In the genomic region with DNA sequence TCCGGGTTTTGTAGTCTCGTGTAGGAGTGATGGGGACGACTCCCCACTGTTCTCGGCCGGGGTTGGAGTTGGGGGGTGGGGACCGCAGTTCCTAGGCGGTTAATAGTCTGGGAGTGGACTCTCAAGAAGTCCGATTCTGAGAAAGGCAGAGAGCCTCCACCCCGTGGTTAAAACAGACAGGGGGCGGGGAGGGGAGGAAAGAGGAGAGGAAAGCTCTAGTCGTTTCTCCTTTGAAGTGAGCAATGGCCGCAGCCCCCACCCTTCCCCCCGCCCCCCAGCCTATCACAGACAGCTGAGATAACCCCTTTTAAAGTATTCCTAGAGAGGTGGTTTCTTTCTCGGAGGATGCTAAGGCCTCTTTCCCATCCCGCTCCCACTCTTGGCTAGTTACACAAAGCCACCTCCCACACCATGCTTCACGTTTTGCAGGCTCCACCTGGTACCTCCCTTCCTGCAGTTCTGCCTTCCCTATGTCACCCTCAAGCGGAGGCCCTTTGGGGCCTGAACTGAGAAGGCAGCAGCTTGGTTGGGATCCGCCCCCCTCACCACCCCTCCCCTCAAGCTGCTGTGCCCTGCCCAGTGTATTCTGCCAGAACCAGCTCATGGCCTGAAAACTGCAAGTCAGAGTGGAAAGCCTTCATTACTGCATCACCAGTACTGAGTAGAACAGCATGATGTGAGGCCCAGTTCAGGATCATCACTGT, we compare ENCODE assay signal across 1 cellular context.
TF ChIP-seq lines count a peak whose summit lies in the region.

No MANE protein-coding gene starts in this region.

TF ChIP-seq in A549, 52 proteins besides CTCF, POLR2A, EP300 and RAD21:
- TF ChIP-seq ZNF302 (CRISPR knock-in tag; IDR thresholded peaks at IDR 0.05) (no peak), RCOR1 (IDR thresholded peaks at IDR 0.05; ENCODE audit: low read depth, low read length) (no peak), RNF2 (IDR thresholded peaks at IDR 0.05; ENCODE audit: borderline replicate concordance, low read depth) (no peak), FOSB (CRISPR knock-in tag; IDR thresholded peaks at IDR 0.05) (no peak), EHMT2 (IDR thresholded peaks at IDR 0.05; ENCODE audit: low read depth) (no peak), EHF (CRISPR knock-in tag; IDR thresholded peaks at IDR 0.05) (no peak), CBX8 (IDR thresholded peaks at IDR 0.05) (no peak), JUN (IDR thresholded peaks at IDR 0.05) (no peak; a peak in 1 of 5 replicates), ESRRA (IDR thresholded peaks at IDR 0.05; ENCODE audit: borderline replicate concordance, low read length) (no peak), HOXB5 (CRISPR knock-in tag; IDR thresholded peaks at IDR 0.05) (no peak), NFE2L2 (conservative IDR thresholded peaks at IDR 0.05; ENCODE audit: low read length) (no peak), HDAC2 (IDR thresholded peaks at IDR 0.05) (no peak), KDM5A (IDR thresholded peaks at IDR 0.05) (no peak)
- TF ChIP-seq, protein P1, sequence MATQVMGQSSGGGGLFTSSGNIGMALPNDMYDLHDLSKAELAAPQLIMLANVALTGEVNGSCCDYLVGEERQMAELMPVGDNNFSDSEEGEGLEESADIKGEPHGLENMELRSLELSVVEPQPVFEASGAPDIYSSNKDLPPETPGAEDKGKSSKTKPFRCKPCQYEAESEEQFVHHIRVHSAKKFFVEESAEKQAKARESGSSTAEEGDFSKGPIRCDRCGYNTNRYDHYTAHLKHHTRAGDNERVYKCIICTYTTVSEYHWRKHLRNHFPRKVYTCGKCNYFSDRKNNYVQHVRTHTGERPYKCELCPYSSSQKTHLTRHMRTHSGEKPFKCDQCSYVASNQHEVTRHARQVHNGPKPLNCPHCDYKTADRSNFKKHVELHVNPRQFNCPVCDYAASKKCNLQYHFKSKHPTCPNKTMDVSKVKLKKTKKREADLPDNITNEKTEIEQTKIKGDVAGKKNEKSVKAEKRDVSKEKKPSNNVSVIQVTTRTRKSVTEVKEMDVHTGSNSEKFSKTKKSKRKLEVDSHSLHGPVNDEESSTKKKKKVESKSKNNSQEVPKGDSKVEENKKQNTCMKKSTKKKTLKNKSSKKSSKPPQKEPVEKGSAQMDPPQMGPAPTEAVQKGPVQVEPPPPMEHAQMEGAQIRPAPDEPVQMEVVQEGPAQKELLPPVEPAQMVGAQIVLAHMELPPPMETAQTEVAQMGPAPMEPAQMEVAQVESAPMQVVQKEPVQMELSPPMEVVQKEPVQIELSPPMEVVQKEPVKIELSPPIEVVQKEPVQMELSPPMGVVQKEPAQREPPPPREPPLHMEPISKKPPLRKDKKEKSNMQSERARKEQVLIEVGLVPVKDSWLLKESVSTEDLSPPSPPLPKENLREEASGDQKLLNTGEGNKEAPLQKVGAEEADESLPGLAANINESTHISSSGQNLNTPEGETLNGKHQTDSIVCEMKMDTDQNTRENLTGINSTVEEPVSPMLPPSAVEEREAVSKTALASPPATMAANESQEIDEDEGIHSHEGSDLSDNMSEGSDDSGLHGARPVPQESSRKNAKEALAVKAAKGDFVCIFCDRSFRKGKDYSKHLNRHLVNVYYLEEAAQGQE (IDR thresholded peaks at IDR 0.05): no peak
